ENCODE assay signal across 21 cellular contexts in the genomic region with DNA sequence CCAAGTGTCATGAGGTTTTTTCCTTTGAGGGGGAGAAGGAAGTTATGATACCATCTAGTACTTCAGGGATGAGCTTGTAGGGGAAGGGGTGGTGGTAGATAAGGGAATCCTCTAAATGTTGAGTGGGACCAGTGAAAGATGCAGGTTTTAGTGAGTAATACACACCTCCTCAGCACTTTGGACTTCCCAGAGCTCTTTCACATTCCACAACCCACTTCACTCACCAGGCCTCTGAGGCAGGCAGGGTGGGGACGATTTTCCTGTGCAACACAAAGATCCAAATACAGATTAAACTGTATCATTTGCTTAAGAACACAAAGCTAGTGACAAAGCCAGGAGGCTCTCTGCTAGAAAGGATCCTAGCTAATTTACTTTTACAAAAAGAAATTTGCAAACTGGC.
DNase-seq lines count a peak whose midpoint lies in the region; ATAC-seq and TF ChIP-seq lines count a peak whose summit lies in the region.
"Had no signal": no experiment of that assay in that cellular context is flagged by ENCODE, and none has a peak within 500 bp of the region (broad histone marks: within the 10 kb centered on the region; RNA-seq: fewer than 3 reads in every experiment).

No MANE protein-coding gene starts in this region.

- H3K27me3 ChIP-seq in left ventricle myocardium inferior (ENCODE audit: low read depth) (no peaks in the 10 kb centered on the region), right cardiac atrium (ENCODE audit: control insufficient read depth, insufficient read depth) (no peaks in the 10 kb centered on the region), hepatocyte (no peaks in the 10 kb centered on the region)
- H3K27me3 ChIP-seq: BLaER1 treated with 17β-estradiol and CSF1 and Interleukin-3, amounts not matched to agents 10 nM and 100 nM; MG63 had no signal

- DNase-seq in left ventricle myocardium inferior (no peak), right cardiac atrium (no peak), hepatocyte (ENCODE audit: low spot score) (peak; percentile 61), mucosa of descending colon (no peak), NCI-H82 treated with DMSO at 0.1 percent for 48 hours (lab: John Stamatoyannopoulos, UW; ENCODE audit: unreplicated experiment) (no peak), 8988T (no peak)
- DNase-seq in activated naive CD8-positive, alpha-beta T cell treated with anti-CD3 and anti-CD28 coated beads for 36 hours = no peak
- no peak for DNase-seq in stimulated activated CD4-positive, alpha-beta T cell treated with anti-CD3 and anti-CD28 coated beads, Interleukin-2, amount 100 ng/mL, for 48 hours
- DNase-seq: Calu3; CD4-positive, alpha-beta memory T cell; DMS153; H9; HFFc6; Kasumi-1; MG63; NCI-H1417; NCI-H187; NCI-H446 treated with DMSO at 0.1 percent for 48 hours had no signal

- no peaks in the 10 kb centered on the region for H3K36me3 ChIP-seq in left ventricle myocardium inferior
- H3K36me3 ChIP-seq in hepatocyte (replicated peaks; ENCODE audit: insufficient read depth, low read depth) = no peaks in the 10 kb centered on the region
- no peaks in the 10 kb centered on the region for H3K36me3 ChIP-seq in mucosa of descending colon (ENCODE audit: low read depth)
- H3K36me3 ChIP-seq: BLaER1 treated with 17β-estradiol and CSF1 and Interleukin-3, amounts not matched to agents 10 nM and 100 nM; MG63 had no signal

- H3K79me2 ChIP-seq in hepatocyte = no peaks in the 10 kb centered on the region

- TF ChIP-seq CTCF in left ventricle myocardium inferior (IDR thresholded peaks at IDR 0.05; ENCODE audit: borderline replicate concordance) (no peak), hepatocyte (IDR thresholded peaks at IDR 0.05; ENCODE audit: poor library complexity) (no peak), mucosa of descending colon (IDR thresholded peaks at IDR 0.05) (no peak)

- no peak overlapping the region for H2AFZ ChIP-seq in hepatocyte

- H3K4me1 ChIP-seq in left ventricle myocardium inferior (peaks cover 34% of the 10 kb centered on the region), right cardiac atrium (ENCODE audit: control insufficient read depth, insufficient read depth, low read length) (peaks cover 3% of the 10 kb centered on the region), hepatocyte (ENCODE audit: insufficient read depth) (peaks cover 41% of the 10 kb centered on the region), mucosa of descending colon (ENCODE audit: low read depth) (peaks cover 4% of the 10 kb centered on the region)
- H3K4me1 ChIP-seq: BLaER1 treated with 17β-estradiol and CSF1 and Interleukin-3, amounts not matched to agents 10 nM and 100 nM had no signal

- no peaks in the 10 kb centered on the region for H3K9me3 ChIP-seq in left ventricle myocardium inferior (replicated peaks)
- no peaks in the 10 kb centered on the region for H3K9me3 ChIP-seq in right cardiac atrium (ENCODE audit: control insufficient read depth, low read length)
- H3K9me3 ChIP-seq in hepatocyte (ENCODE audit: low read depth) = no peaks in the 10 kb centered on the region
- H3K9me3 ChIP-seq in mucosa of descending colon = no peaks in the 10 kb centered on the region
- H3K9me3 ChIP-seq: BLaER1 treated with 17β-estradiol and CSF1 and Interleukin-3, amounts not matched to agents 10 nM and 100 nM; MG63 had no signal

- ATAC-seq in right cardiac atrium = no peak
- ATAC-seq in mucosa of descending colon = peak; percentile 32
- ATAC-seq: Panc1 had no signal

- H3K9me2 ChIP-seq in hepatocyte (replicated peaks; ENCODE audit: insufficient read depth) = no peaks in the 10 kb centered on the region

- H4K20me1 ChIP-seq in hepatocyte (ENCODE audit: insufficient read depth, poor library complexity, severe bottlenecking) = no peaks in the 10 kb centered on the region
- H4K20me1 ChIP-seq: BLaER1 treated with 17β-estradiol and CSF1 and Interleukin-3, amounts not matched to agents 10 nM and 100 nM had no signal

- H3K27ac Mint-ChIP-seq in activated naive CD8-positive, alpha-beta T cell treated with anti-CD3 and anti-CD28 coated beads for 36 hours = no peak overlapping the region
- H3K27ac Mint-ChIP-seq: CD4-positive, alpha-beta memory T cell; H9; HFFc6 had no signal

- peaks cover 21% of the 10 kb centered on the region for H3K27me3 Mint-ChIP-seq in activated naive CD8-positive, alpha-beta T cell treated with anti-CD3 and anti-CD28 coated beads for 36 hours

- no peaks in the 10 kb centered on the region for H3K4me1 Mint-ChIP-seq in activated naive CD8-positive, alpha-beta T cell treated with anti-CD3 and anti-CD28 coated beads for 36 hours
- H3K4me1 Mint-ChIP-seq: CD4-positive, alpha-beta memory T cell had no signal

- H3K9me3 Mint-ChIP-seq in activated naive CD8-positive, alpha-beta T cell treated with anti-CD3 and anti-CD28 coated beads for 36 hours = no peaks in the 10 kb centered on the region
- H3K9me3 Mint-ChIP-seq: H9, HFFc6 had no signal

- peak overlapping the region; percentile 19 for H3K4me2 ChIP-seq in hepatocyte
- H3K4me2 ChIP-seq: BLaER1 treated with 17β-estradiol and CSF1 and Interleukin-3, amounts not matched to agents 10 nM and 100 nM had no signal

- H3K4me3 Mint-ChIP-seq in activated naive CD8-positive, alpha-beta T cell treated with anti-CD3 and anti-CD28 coated beads for 36 hours = no peak overlapping the region
- H3K4me3 Mint-ChIP-seq: CD4-positive, alpha-beta memory T cell; H9; HFFc6 had no signal

- no peaks in the 10 kb centered on the region for H3K36me3 Mint-ChIP-seq in activated naive CD8-positive, alpha-beta T cell treated with anti-CD3 and anti-CD28 coated beads for 36 hours
- H3K36me3 Mint-ChIP-seq: CD4-positive, alpha-beta memory T cell had no signal

- H3K4me3 ChIP-seq in left ventricle myocardium inferior (no peak overlapping the region), right cardiac atrium (ENCODE audit: low read length) (no peak overlapping the region), hepatocyte (no peak overlapping the region), mucosa of descending colon (no peak overlapping the region)
- H3K4me3 ChIP-seq: BLaER1 treated with 17β-estradiol and CSF1 and Interleukin-3, amounts not matched to agents 10 nM and 100 nM; MG63 had no signal

- intact Hi-C loops in left ventricle myocardium inferior (cut with micrococcal nuclease) (loop anchor here (5.0 to 10.0 kb wide), 2 partner anchors 237 to 330 kb away; no protein-coding TSS in a partner anchor), right cardiac atrium (cut with DNase I) (loop anchor here (5.0 to 10.0 kb wide), 6 partner anchors 70 to 347 kb away; no protein-coding TSS in a partner anchor), mucosa of descending colon (cut with DNase I, micrococcal nuclease) (loop anchor here in 1 of 2 donors (5.0 to 10.0 kb wide), 2 partner anchors 237 to 330 kb away; no protein-coding TSS in a partner anchor)

- H3K27ac ChIP-seq in left ventricle myocardium inferior (replicated peaks) (peak overlapping the region; percentile 41), right cardiac atrium (ENCODE audit: low read length) (no peak overlapping the region), hepatocyte (peak overlapping the region; percentile 74)
- H3K27ac ChIP-seq: 22Rv1; BLaER1 treated with 17β-estradiol and CSF1 and Interleukin-3, amounts not matched to agents 10 nM and 100 nM had no signal

- 48% methylated on average over 1 of the region's 1 CpG for WGBS in right cardiac atrium
- WGBS in hepatocyte (ENCODE audit: low lambda C conversion rate, missing lambda C conversion rate) = 20% methylated on average over 1 of the region's 1 CpG
